9 cellular contexts compared by ENCODE assay signal in genomic region chr15:98292442-98293240, GRCh38.
DNase-seq lines count a peak whose midpoint lies in the region; ATAC-seq and TF ChIP-seq lines count a peak whose summit lies in the region.
"Had no signal": no experiment of that assay in that cellular context is flagged by ENCODE, and none has a peak within 500 bp of the region (broad histone marks: within the 10 kb centered on the region; RNA-seq: fewer than 3 reads in every experiment).

No MANE protein-coding gene starts in this region.

- ATAC-seq in GM21526 (IDR thresholded peaks at IDR 0.05; ENCODE audit: low FRiP score, unreplicated experiment) (peak; percentile 71), WTC11 (peak; percentile 95)

- DNase-seq in EL, result peak; percentile 34
- DNase-seq in LHCN-M2 (ENCODE audit: low read depth), result peak; percentile 22
- peak; percentile 92 for DNase-seq in WTC11 (ENCODE audit: low spot score)
- peak; percentile 56 for DNase-seq in germinal center (ENCODE audit: low spot score)
- DNase-seq in retina, result peak; percentile 74
- no peak for DNase-seq in NCI-H1048 (lab: John Stamatoyannopoulos, UW)
- DNase-seq in NCI-H1436 (lab: John Stamatoyannopoulos, UW), result no peak

- no peaks in the 10 kb centered on the region for H3K36me3 Mint-ChIP-seq in WTC11
- H3K36me3 Mint-ChIP-seq: activated naive CD8-positive, alpha-beta T cell had no signal

- no peaks in the 10 kb centered on the region for H3K9me3 Mint-ChIP-seq in WTC11

- peaks cover 17% of the 10 kb centered on the region for H3K27me3 Mint-ChIP-seq in WTC11 (ENCODE audit: low read depth)

- TF ChIP-seq CTCF in WTC11 (IDR thresholded peaks at IDR 0.05), result peak; percentile 90

- peaks cover 15% of the 10 kb centered on the region for H3K4me1 Mint-ChIP-seq in WTC11

- H3K27ac Mint-ChIP-seq in WTC11, result no peak overlapping the region
- H3K27ac Mint-ChIP-seq: activated naive CD8-positive, alpha-beta T cell had no signal

- peak overlapping the region; percentile 79 for H3K4me3 Mint-ChIP-seq in WTC11
- H3K4me3 Mint-ChIP-seq: activated naive CD8-positive, alpha-beta T cell had no signal

- CTCF ChIA-PET in WTC11 (lab: Charles Lee), result interaction anchor here (0.7 to 1.7 kb wide), 20 partner anchors 8 to 413 kb away, joined by 3 to 20 read pairs (median 5); no protein-coding TSS in a partner anchor

- POLR2A ChIA-PET in WTC11 (lab: Charles Lee), result no interaction called here

TF ChIP-seq in WTC11, 78 proteins besides CTCF, POLR2A, EP300 and RAD21:
- TF ChIP-seq ZMAT4 (CRISPR knock-in tag; IDR thresholded peaks at IDR 0.05) (no peak), ZNF423 (CRISPR knock-in tag; IDR thresholded peaks at IDR 0.05) (0 out of 2 replicates have a peak, but pooled peaks have one; percentile 3), SMAD4 (CRISPR knock-in tag; IDR thresholded peaks at IDR 0.05) (no peak), ZNF121 (CRISPR knock-in tag; IDR thresholded peaks at IDR 0.05) (no peak), RORB (CRISPR knock-in tag; IDR thresholded peaks at IDR 0.05) (no peak), NR1H2 (CRISPR knock-in tag; IDR thresholded peaks at IDR 0.05) (no peak), EMX1 (CRISPR knock-in tag; IDR thresholded peaks at IDR 0.05) (no peak), FOXJ3 (CRISPR knock-in tag; IDR thresholded peaks at IDR 0.05; ENCODE audit: borderline replicate concordance) (no peak), ZNF138 (CRISPR knock-in tag; conservative IDR thresholded peaks at IDR 0.05) (no peak), ZBTB43 (CRISPR knock-in tag; IDR thresholded peaks at IDR 0.05) (no peak), HMGXB4 (CRISPR knock-in tag; IDR thresholded peaks at IDR 0.05) (peak; percentile 60; the same call in 1 of the 2 replicates), MAX (CRISPR knock-in tag; IDR thresholded peaks at IDR 0.05) (peak; percentile 47; the same call in 1 of the 2 replicates), NR2C2 (CRISPR knock-in tag; IDR thresholded peaks at IDR 0.05) (no peak), NFYB (CRISPR knock-in tag; conservative IDR thresholded peaks at IDR 0.05; ENCODE audit: low read depth) (no peak), ZNF317 (CRISPR knock-in tag; IDR thresholded peaks at IDR 0.05; ENCODE audit: borderline replicate concordance, low read depth) (no peak)

Comparison
In these comparisons a context has a peak if more than half of its experiments do, and no peak if none do; other contexts are left out.
1. DNase-seq: peak in EL (single experiment), LHCN-M2 (single experiment), WTC11 (single experiment), germinal center (single experiment) and retina (single experiment); none in NCI-H1048 (single experiment) and NCI-H1436 (single experiment).